ENCODE assay signal across 10 cellular contexts in genomic region chr21:29302340-29302991, GRCh38. TPM values are rescaled to one million over a fixed set of nuclear protein-coding genes. Genes with fewer than 3 reads are reported as not detected.
DNase-seq lines count a peak whose midpoint lies in the region; ATAC-seq and TF ChIP-seq lines count a peak whose summit lies in the region.
"Had no signal": no experiment of that assay in that cellular context is flagged by ENCODE, and none has a peak within 500 bp of the region (broad histone marks: within the 10 kb centered on the region; RNA-seq: fewer than 3 reads in every experiment).

No MANE protein-coding gene starts in this region.

- no peak for TF ChIP-seq EP300 in neural cell (conservative IDR thresholded peaks at IDR 0.05; ENCODE audit: poor library complexity, severe bottlenecking)

- peak overlapping the region; percentile 11 to 99 (median 58) for H3K27ac Mint-ChIP-seq in CD14-positive monocyte
- H3K27ac Mint-ChIP-seq in CD8-positive, alpha-beta memory T cell: peak overlapping the region in 1 of 8 donors; percentile 14

- H3K4me1 Mint-ChIP-seq in CD14-positive monocyte: peaks cover 73% of the 10 kb centered on the region
- peaks cover 50 to 78% (median 69%) of the 10 kb centered on the region in 3 donors for H3K4me1 Mint-ChIP-seq in CD8-positive, alpha-beta memory T cell

- no peak overlapping the region for H2AFZ ChIP-seq in Loucy (ENCODE audit: low read length)
- no peak overlapping the region for H2AFZ ChIP-seq in mammary epithelial cell (ENCODE audit: low read depth, low read length)
- H2AFZ ChIP-seq in neural cell (ENCODE audit: low read depth, low read length): no peak overlapping the region

- H3K36me3 Mint-ChIP-seq in CD14-positive monocyte: peaks cover 38 to 58% of the 10 kb centered on the region in 2 donors
- peaks cover 0 to 13% (median 5%) of the 10 kb centered on the region in 3 donors for H3K36me3 Mint-ChIP-seq in CD8-positive, alpha-beta memory T cell

- H3K9ac ChIP-seq in Loucy (ENCODE audit: low read depth, low read length, poor library complexity, severe bottlenecking) (peak overlapping the region; percentile 85), mammary epithelial cell (ENCODE audit: insufficient read depth, low read length) (peak overlapping the region; percentile 19), neural cell (ENCODE audit: low read length) (no peak overlapping the region)

- H3K9me3 ChIP-seq in Loucy (ENCODE audit: insufficient read depth, low read depth, low read length): no peaks in the 10 kb centered on the region
- H3K9me3 ChIP-seq in mammary epithelial cell (replicated peaks; ENCODE audit: insufficient read depth, low read length): no peaks in the 10 kb centered on the region
- H3K9me3 ChIP-seq in neural cell (ENCODE audit: low read length): no peaks in the 10 kb centered on the region
- H3K9me3 ChIP-seq in CD8-positive, alpha-beta memory T cell (ENCODE audit: low read length): no peaks in the 10 kb centered on the region

- dilution Hi-C loops in mammary epithelial cell (cut with HindIII; ENCODE audit: low sequenced_read_pairs): no loop called here

- 62% methylated on average over 7 of the region's 7 CpGs for WGBS in mammary epithelial cell (ENCODE audit: low coverage, missing lambda C conversion rate)

- H3F3A ChIP-seq in Loucy (ENCODE audit: low read depth): no peaks in the 10 kb centered on the region
- H3F3A ChIP-seq in neural cell (ENCODE audit: insufficient read depth, low read length, poor library complexity, severe bottlenecking): no peaks in the 10 kb centered on the region

- H3K9me2 ChIP-seq in Loucy (replicated peaks; ENCODE audit: low read depth, low read length) (no peaks in the 10 kb centered on the region), neural cell (ENCODE audit: insufficient read depth, low read length) (no peaks in the 10 kb centered on the region)

- H4K20me1 ChIP-seq in Loucy (ENCODE audit: insufficient read depth, low read length, poor library complexity, severe bottlenecking): peaks cover 78% of the 10 kb centered on the region
- H4K20me1 ChIP-seq in mammary epithelial cell (ENCODE audit: insufficient read depth, low read length): no peaks in the 10 kb centered on the region
- peaks cover 4% of the 10 kb centered on the region for H4K20me1 ChIP-seq in neural cell (ENCODE audit: insufficient read depth)

- H3K4me1 ChIP-seq in Loucy (ENCODE audit: insufficient read depth, low read length, poor library complexity, severe bottlenecking) (peaks cover 55% of the 10 kb centered on the region), mammary epithelial cell (ENCODE audit: insufficient read depth, low read length) (peaks cover 40% of the 10 kb centered on the region)
- peaks cover 36% of the 10 kb centered on the region for H3K4me1 ChIP-seq in CD8-positive, alpha-beta memory T cell (ENCODE audit: insufficient read depth, low read length)

- no peak for TF ChIP-seq RAD21 in neural cell (conservative IDR thresholded peaks at IDR 0.05)

- H3K4me3 ChIP-seq in Loucy (ENCODE audit: low read length, poor library complexity, severe bottlenecking) (peak overlapping the region; percentile 82), mammary epithelial cell (replicated peaks in 1 of 3; ENCODE audit: insufficient read depth in 1 of 3, low read depth in 2 of 3, low read length in 3 of 3) (peak overlapping the region in 1 of 3 experiments; percentile 11), neural cell (ENCODE audit: low read length) (peak overlapping the region; percentile 75)
- no peak overlapping the region for H3K4me3 ChIP-seq in CD8-positive, alpha-beta memory T cell (ENCODE audit: low read length)

- ATAC-seq in HG02840 (IDR thresholded peaks at IDR 0.05; ENCODE audit: low FRiP score, unreplicated experiment): no peak
- ATAC-seq in GM19452 (IDR thresholded peaks at IDR 0.05; ENCODE audit: unreplicated experiment): no peak

- in situ Hi-C loops in mammary epithelial cell (cut with MboI; ENCODE audit: low sequenced_read_pairs in 2 of 2): no loop called here

- H3K79me2 ChIP-seq in Loucy (ENCODE audit: insufficient read depth, low read length) (peaks cover 81% of the 10 kb centered on the region), mammary epithelial cell (ENCODE audit: insufficient read depth, low read length) (peaks cover 86% of the 10 kb centered on the region), neural cell (replicated peaks; ENCODE audit: insufficient read depth, low read length) (peaks cover 75% of the 10 kb centered on the region)

- CTCF ChIA-PET in mammary epithelial cell (lab: Charles Lee; ENCODE audit: low non-redundant PET): no interaction called here
- CTCF ChIA-PET in CD8-positive, alpha-beta memory T cell (lab: Charles Lee): interaction anchor here (1.8 kb wide), 1 partner anchor 12 kb away, joined by 6 read pairs; no protein-coding TSS in a partner anchor

- H3K27me3 Mint-ChIP-seq in CD14-positive monocyte (ENCODE audit: low read depth in 3 of 3): peaks cover 0 to 1% (median 0%) of the 10 kb centered on the region in 3 donors
- H3K27me3 Mint-ChIP-seq in CD8-positive, alpha-beta memory T cell: no peaks in the 10 kb centered on the region

- intact Hi-C loops in CD14-positive monocyte (cut with micrococcal nuclease): loop anchor here (5.0 kb wide), 3 partner anchors 45 to 215 kb away; no protein-coding TSS in a partner anchor
- intact Hi-C loops in mammary epithelial cell (cut with micrococcal nuclease): loop anchor here (5.0 kb wide), 2 partner anchors 70 to 230 kb away; partner anchors contain the start of gene CCT8

- H3K27me3 ChIP-seq in Loucy (ENCODE audit: insufficient read depth, low read length, poor library complexity, severe bottlenecking) (no peaks in the 10 kb centered on the region), mammary epithelial cell (ENCODE audit: insufficient read depth, low read length) (no peaks in the 10 kb centered on the region), neural cell (ENCODE audit: insufficient read depth, low read depth, low read length) (no peaks in the 10 kb centered on the region)
- H3K27me3 ChIP-seq in CD8-positive, alpha-beta memory T cell (ENCODE audit: insufficient read depth, low read length, poor library complexity, severe bottlenecking): no peaks in the 10 kb centered on the region

- H3K9me3 Mint-ChIP-seq in CD14-positive monocyte: peaks cover 0 to 3% (median 2%) of the 10 kb centered on the region in 7 donors
- H3K9me3 Mint-ChIP-seq in CD8-positive, alpha-beta memory T cell: no peaks in the 10 kb centered on the region

- no peak for DNase-seq in CD14-positive monocyte (ENCODE audit: low spot score)
- peak; percentile 24 for DNase-seq in mammary epithelial cell
- no peak for DNase-seq in NCI-H2171 (lab: John Stamatoyannopoulos, UW)
- DNase-seq in CD8-positive, alpha-beta memory T cell: no peak
- DNase-seq: cortex of kidney, MV-4-11 had no signal

- H3K4me2 ChIP-seq in Loucy (ENCODE audit: low read depth, low read length, poor library complexity, severe bottlenecking) (peak overlapping the region; percentile 80), mammary epithelial cell (ENCODE audit: insufficient read depth, low read depth, low read length) (peak overlapping the region; percentile 25), neural cell (ENCODE audit: low read length) (no peak overlapping the region)

- POLR2A ChIA-PET in CD8-positive, alpha-beta memory T cell (lab: Charles Lee): no interaction called here

- no peak overlapping the region for H3K27ac ChIP-seq in mammary epithelial cell (ENCODE audit: insufficient read depth, low read depth, low read length)
- no peak overlapping the region for H3K27ac ChIP-seq in neural cell (ENCODE audit: low read length)
- no peak overlapping the region for H3K27ac ChIP-seq in CD8-positive, alpha-beta memory T cell (ENCODE audit: low read depth, low read length)

- no peaks in the 10 kb centered on the region for H3K36me3 ChIP-seq in Loucy (ENCODE audit: insufficient read depth, low read length)
- peaks cover 2% of the 10 kb centered on the region for H3K36me3 ChIP-seq in mammary epithelial cell (ENCODE audit: insufficient read depth, low read length)
- no peaks in the 10 kb centered on the region for H3K36me3 ChIP-seq in neural cell (ENCODE audit: insufficient read depth, low read length)
- H3K36me3 ChIP-seq in CD8-positive, alpha-beta memory T cell (ENCODE audit: insufficient read depth, low read length): no peaks in the 10 kb centered on the region

- BruUV-seq in mammary epithelial cell (replicated peaks; lab: Mats Ljungman, UMichigan): no TSS peak

- TF ChIP-seq CTCF in CD14-positive monocyte (IDR thresholded peaks at IDR 0.05): no peak
- TF ChIP-seq CTCF in Loucy (conservative IDR thresholded peaks at IDR 0.05; ENCODE audit: low read length): no peak
- no peak for TF ChIP-seq CTCF in mammary epithelial cell (conservative IDR thresholded peaks at IDR 0.05 in 1 of 2, IDR thresholded peaks at IDR 0.05 in 1 of 2; ENCODE audit: extremely low read depth in 1 of 2, insufficient read depth in 1 of 2, low read depth in 1 of 2, low read length in 2 of 2)
- no peak for TF ChIP-seq CTCF in neural cell (IDR thresholded peaks at IDR 0.05; ENCODE audit: poor library complexity, severe bottlenecking)

- peak overlapping the region; percentile 71 to 95 for H3K4me3 Mint-ChIP-seq in CD14-positive monocyte
- H3K4me3 Mint-ChIP-seq in CD8-positive, alpha-beta memory T cell: peak overlapping the region in 1 of 7 donors; percentile 28

TF ChIP-seq in neural cell, 6 proteins besides CTCF, POLR2A, EP300 and RAD21 (continues in another document):
- no peak for TF ChIP-seq POLR2AphosphoS5 (IDR thresholded peaks at IDR 0.05)

RNA-seq across cellular contexts. Expression of gene BACH1, which starts 3.7 kb away (rescaled TPM):
- polyA plus RNA-seq in CD14-positive monocyte (100 to 1,000 TPM; 148 to 199 TPM), mammary epithelial cell (13.7 TPM), neural cell (29.7 and 32.6 TPM in 2 replicates)
- total RNA-seq in mammary epithelial cell: 10 to 100 TPM; 38.8 to 45.7 TPM
- polyA minus RNA-seq in mammary epithelial cell (98.6 TPM), neural cell (184 and 219 TPM in 2 replicates)
- total RNA-seq in CD8-positive, alpha-beta memory T cell: 10 to 100 TPM; 20.8 to 25.6 TPM
- 13.0 TPM for polyA plus RNA-seq in CD8-positive, alpha-beta memory T cell
